Comparison of ENCODE assay signal across 9 cellular contexts in the genomic region with DNA sequence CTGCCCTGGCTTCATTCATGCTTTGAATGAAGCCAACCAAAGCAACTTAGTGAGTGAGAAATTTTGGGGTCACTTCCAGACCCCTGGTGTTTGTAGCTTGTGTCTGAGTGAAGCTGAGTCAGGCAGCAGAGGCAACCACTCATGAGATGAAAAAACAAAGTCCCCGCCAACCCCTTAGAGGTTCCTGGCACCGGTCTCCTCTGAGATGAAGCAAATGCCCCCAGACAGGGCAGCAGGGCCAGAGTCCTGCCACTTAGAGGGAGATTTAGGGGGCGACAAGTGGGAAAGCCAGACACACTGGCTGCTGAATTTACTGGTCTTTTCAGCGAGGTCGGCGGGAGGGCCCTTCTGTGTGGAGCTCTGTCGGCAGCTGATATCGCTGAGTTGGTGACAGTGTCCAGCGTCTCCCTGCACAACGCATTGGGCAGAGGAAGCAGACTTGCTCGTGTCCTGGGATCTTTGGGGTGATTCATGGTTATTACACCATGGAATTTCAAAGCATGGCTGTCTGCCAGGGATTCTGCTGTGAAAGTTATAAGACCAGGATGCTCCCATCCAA.
DNase-seq lines count a peak whose midpoint lies in the region; ATAC-seq, FAIRE-seq and TF ChIP-seq lines count a peak whose summit lies in the region.
"Had no signal": no experiment of that assay in that cellular context is flagged by ENCODE, and none has a peak within 500 bp of the region (broad histone marks: within the 10 kb centered on the region; RNA-seq: fewer than 3 reads in every experiment).

No MANE protein-coding gene starts in this region.

- H3K36me3 Mint-ChIP-seq in activated CD8-positive, alpha-beta memory T cell treated with anti-CD3 and anti-CD28 coated beads, Interleukin-2, amount 10 ng/mL, durations not matched to agents 7 days and 5 days, result no peaks in the 10 kb centered on the region

- H3K27me3 Mint-ChIP-seq in stimulated activated naive CD8-positive, alpha-beta T cell treated with anti-CD3 and anti-CD28 coated beads, Interleukin-15, amount 100 ng/mL, for 72 hours, result peaks cover 21% of the 10 kb centered on the region
- H3K27me3 Mint-ChIP-seq in activated CD8-positive, alpha-beta memory T cell treated with anti-CD3 and anti-CD28 coated beads, Interleukin-2, amount 10 ng/mL, durations not matched to agents 7 days and 5 days, result peaks cover 9% of the 10 kb centered on the region

- no peak for TF ChIP-seq CTCF in gastroesophageal sphincter (IDR thresholded peaks at IDR 0.05)

- no peaks in the 10 kb centered on the region for H3K4me1 Mint-ChIP-seq in stimulated activated naive CD8-positive, alpha-beta T cell treated with anti-CD3 and anti-CD28 coated beads, Interleukin-15, amount 100 ng/mL, for 72 hours
- H3K4me1 Mint-ChIP-seq in activated CD8-positive, alpha-beta memory T cell treated with anti-CD3 and anti-CD28 coated beads, Interleukin-2, amount 10 ng/mL, durations not matched to agents 7 days and 5 days, result no peaks in the 10 kb centered on the region

- TF ChIP-seq POLR2A in H54 (IDR thresholded peaks at IDR 0.05; ENCODE audit: low read depth, low read length), result no peak
- TF ChIP-seq POLR2A in gastroesophageal sphincter (IDR thresholded peaks at IDR 0.05), result no peak

- H3K36me3 ChIP-seq in gastroesophageal sphincter, result no peaks in the 10 kb centered on the region

- peaks cover 0 to 11% (median 0%) of the 10 kb centered on the region in 3 donors for H3K9me3 ChIP-seq in gastroesophageal sphincter

- DNase-seq in H54 (ENCODE audit: insufficient read length, low spot score) (peak; percentile 53), SW480 (ENCODE audit: low spot score) (peak; percentile 14), smooth muscle cell of the brain vasculature (ENCODE audit: low read depth, low spot score) (peak; percentile 39), D341Med (ENCODE audit: low spot score) (no peak)
- DNase-seq in stimulated activated naive CD8-positive, alpha-beta T cell treated with anti-CD3 and anti-CD28 coated beads, Interleukin-15, amount 100 ng/mL, for 72 hours, result no peak
- no peak for DNase-seq in activated CD8-positive, alpha-beta memory T cell treated with anti-CD3 and anti-CD28 coated beads, Interleukin-2, amount 10 ng/mL, durations not matched to agents 7 days and 5 days

- no peak for TF ChIP-seq EP300 in gastroesophageal sphincter (IDR thresholded peaks at IDR 0.05)

- H3K27ac ChIP-seq in gastroesophageal sphincter, result no peak overlapping the region
- H3K27ac ChIP-seq: body of pancreas, parathyroid adenoma had no signal

- H3K4me3 ChIP-seq in gastroesophageal sphincter, result no peak overlapping the region
- H3K4me3 ChIP-seq: body of pancreas had no signal

- peaks cover 7% of the 10 kb centered on the region in 2 donors for H3K9me3 Mint-ChIP-seq in stimulated activated naive CD8-positive, alpha-beta T cell treated with anti-CD3 and anti-CD28 coated beads, Interleukin-15, amount 100 ng/mL, for 72 hours
- no peaks in the 10 kb centered on the region for H3K9me3 Mint-ChIP-seq in activated CD8-positive, alpha-beta memory T cell treated with anti-CD3 and anti-CD28 coated beads, Interleukin-2, amount 10 ng/mL, durations not matched to agents 7 days and 5 days (ENCODE audit: low read depth)

- no peak overlapping the region for H3K4me3 Mint-ChIP-seq in stimulated activated naive CD8-positive, alpha-beta T cell treated with anti-CD3 and anti-CD28 coated beads, Interleukin-15, amount 100 ng/mL, for 72 hours
- no peak overlapping the region for H3K4me3 Mint-ChIP-seq in activated CD8-positive, alpha-beta memory T cell treated with anti-CD3 and anti-CD28 coated beads, Interleukin-2, amount 10 ng/mL, durations not matched to agents 7 days and 5 days

- FAIRE-seq in H54 (lab: Jason Lieb, UNC), result peak; percentile 69

- peaks cover 0 to 10% (median 0%) of the 10 kb centered on the region in 3 donors for H3K4me1 ChIP-seq in gastroesophageal sphincter
- H3K4me1 ChIP-seq: body of pancreas, parathyroid adenoma had no signal

- peak overlapping the region in 1 of 2 donors; percentile 38 for H3K27ac Mint-ChIP-seq in stimulated activated naive CD8-positive, alpha-beta T cell treated with anti-CD3 and anti-CD28 coated beads, Interleukin-15, amount 100 ng/mL, for 72 hours
- no peak overlapping the region for H3K27ac Mint-ChIP-seq in activated CD8-positive, alpha-beta memory T cell treated with anti-CD3 and anti-CD28 coated beads, Interleukin-2, amount 10 ng/mL, durations not matched to agents 7 days and 5 days

- WGBS in gastroesophageal sphincter (ENCODE audit: low coverage in 1 of 2), 2 donors, result 60% methylated on average over 1 of the region's 11 CpGs; no CpG with 5 or more reads in 1 of the 2 donors

- peak; percentile 50 for ATAC-seq in gastroesophageal sphincter
- no peak for ATAC-seq in stimulated activated naive CD8-positive, alpha-beta T cell treated with anti-CD3 and anti-CD28 coated beads, Interleukin-15, amount 100 ng/mL, for 72 hours
- no peak for ATAC-seq in activated CD8-positive, alpha-beta memory T cell treated with anti-CD3 and anti-CD28 coated beads, Interleukin-2, amount 10 ng/mL, durations not matched to agents 7 days and 5 days
- ATAC-seq: body of pancreas had no signal

- CTCF ChIA-PET in activated CD8-positive, alpha-beta memory T cell treated with anti-CD3 and anti-CD28 coated beads, Interleukin-2, amount 10 ng/mL, durations not matched to agents 7 days and 5 days (lab: Charles Lee), result no interaction called here

- no peaks in the 10 kb centered on the region for H3K27me3 ChIP-seq in gastroesophageal sphincter
- H3K27me3 ChIP-seq: body of pancreas had no signal

Comparison
In these comparisons a context has a peak if more than half of its experiments do, and no peak if none do; other contexts are left out.
1. DNase-seq: peak in H54 (single experiment), SW480 (single experiment) and smooth muscle cell of the brain vasculature (single experiment); none in D341Med (single experiment), stimulated activated naive CD8-positive, alpha-beta T cell treated with anti-CD3 and anti-CD28 coated beads, Interleukin-15, amount 100 ng/mL, for 72 hours (0 of 2) and activated CD8-positive, alpha-beta memory T cell treated with anti-CD3 and anti-CD28 coated beads, Interleukin-2, amount 10 ng/mL, durations not matched to agents 7 days and 5 days (single experiment).